ENCODE assay signal across 22 cellular contexts in the genomic region with DNA sequence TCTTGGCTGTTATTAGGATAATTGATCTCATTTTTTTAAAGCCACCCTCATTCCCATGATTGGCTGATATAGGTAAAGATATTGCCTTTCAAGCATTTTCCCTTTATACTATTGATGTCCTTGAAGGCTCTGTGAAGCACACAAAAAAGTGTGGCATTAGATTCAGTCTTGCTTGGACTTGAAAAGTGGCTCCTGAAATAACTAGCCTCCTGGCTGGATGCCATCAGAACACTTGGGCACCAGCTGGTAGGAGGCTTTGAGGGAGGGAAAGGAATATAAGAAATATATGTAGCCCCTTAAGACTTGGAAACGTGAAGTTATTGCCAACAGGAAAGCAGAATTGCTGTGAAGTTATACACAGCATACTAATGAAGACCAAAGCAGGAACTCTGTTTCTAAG. TPM values are rescaled to one million over a fixed set of nuclear protein-coding genes. Genes with fewer than 3 reads are reported as not detected.
DNase-seq lines count a peak whose midpoint lies in the region; ATAC-seq and TF ChIP-seq lines count a peak whose summit lies in the region.
"Had no signal": no experiment of that assay in that cellular context is flagged by ENCODE, and none has a peak within 500 bp of the region (broad histone marks: within the 10 kb centered on the region; RNA-seq: fewer than 3 reads in every experiment).

No MANE protein-coding gene starts in this region.

- no peak for ATAC-seq in stimulated activated naive CD8-positive, alpha-beta T cell treated with anti-CD3 and anti-CD28 coated beads, Interleukin-15, amount 100 ng/mL, for 72 hours
- no peak for ATAC-seq in GM18909 (IDR thresholded peaks at IDR 0.05; ENCODE audit: poor library complexity, unreplicated experiment)
- ATAC-seq: activated T-cell treated with anti-CD3 and anti-CD28 coated beads, Interleukin-2, amount 50 U/mL, for 4 hours; Panc1; SK-N-SH treated with all-trans-retinoic acid at 6 μM for 48 hours had no signal

- no peaks in the 10 kb centered on the region for H3K9me3 Mint-ChIP-seq in stimulated activated naive CD8-positive, alpha-beta T cell treated with anti-CD3 and anti-CD28 coated beads, Interleukin-15, Interleukin-2, amounts not matched to agents 100 ng/mL and 50 ng/mL, for 24 hours
- no peaks in the 10 kb centered on the region for H3K9me3 Mint-ChIP-seq in stimulated activated naive CD8-positive, alpha-beta T cell treated with anti-CD3 and anti-CD28 coated beads, Interleukin-15, amount 100 ng/mL, for 72 hours
- H3K9me3 Mint-ChIP-seq: activated T-cell treated with anti-CD3 and anti-CD28 coated beads, Interleukin-2, amount 50 U/mL, for 4 hours; CD8-positive, alpha-beta memory T cell; IgD-negative memory B cell; naive B cell had no signal

- no peak for TF ChIP-seq CTCF in fibroblast of villous mesenchyme (IDR thresholded peaks at IDR 0.05; ENCODE audit: insufficient read depth, low read depth, low read length)

- H3K27ac Mint-ChIP-seq in stimulated activated naive CD8-positive, alpha-beta T cell treated with anti-CD3 and anti-CD28 coated beads, Interleukin-15, Interleukin-2, amounts not matched to agents 100 ng/mL and 50 ng/mL, for 24 hours, result peak overlapping the region; percentile 17
- H3K27ac Mint-ChIP-seq in stimulated activated naive CD8-positive, alpha-beta T cell treated with anti-CD3 and anti-CD28 coated beads, Interleukin-15, amount 100 ng/mL, for 72 hours, result peak overlapping the region in 1 of 2 donors; percentile 59
- H3K27ac Mint-ChIP-seq: IgD-negative memory B cell had no signal

- no peak for DNase-seq in stimulated activated naive CD8-positive, alpha-beta T cell treated with anti-CD3 and anti-CD28 coated beads, Interleukin-15, amount 100 ng/mL, for 72 hours
- DNase-seq in NCI-H524 (lab: John Stamatoyannopoulos, UW) (peak; percentile 61 to 79), fibroblast of villous mesenchyme (ENCODE audit: low read depth) (peak; percentile 19), SKM-1 (lab: John Stamatoyannopoulos, UW; ENCODE audit: unreplicated experiment) (no peak), MV-4-11 (lab: John Stamatoyannopoulos, UW) (no peak)
- DNase-seq: activated CD4-positive, alpha-beta T cell treated with anti-CD3 and anti-CD28 coated beads, Interleukin-2, amount 50 U/mL, for 4 hours; activated T-cell treated with anti-CD3 and anti-CD28 coated beads, Interleukin-2, amount 50 U/mL, for 4 hours; CD8-positive, alpha-beta memory T cell; esophagus squamous epithelium; glutamatergic neuron; H7; lower lobe of right lung; naive B cell; NCI-H774; stimulated activated CD4-positive, alpha-beta T cell treated with anti-CD3 and anti-CD28 coated beads, Interleukin-4, amount 100 ng/mL, for 24 hours had no signal

- peaks cover 25% of the 10 kb centered on the region for H3K4me1 Mint-ChIP-seq in stimulated activated naive CD8-positive, alpha-beta T cell treated with anti-CD3 and anti-CD28 coated beads, Interleukin-15, Interleukin-2, amounts not matched to agents 100 ng/mL and 50 ng/mL, for 24 hours (ENCODE audit: low read depth)
- H3K4me1 Mint-ChIP-seq in stimulated activated naive CD8-positive, alpha-beta T cell treated with anti-CD3 and anti-CD28 coated beads, Interleukin-15, amount 100 ng/mL, for 72 hours, result peaks cover 27% of the 10 kb centered on the region

- no peak overlapping the region for H3K4me3 ChIP-seq in fibroblast of villous mesenchyme (ENCODE audit: low read depth, low read length)
- H3K4me3 ChIP-seq: esophagus squamous epithelium, lower lobe of right lung, skin epidermis, vagina had no signal

- no peak overlapping the region for H3K4me3 Mint-ChIP-seq in stimulated activated naive CD8-positive, alpha-beta T cell treated with anti-CD3 and anti-CD28 coated beads, Interleukin-15, Interleukin-2, amounts not matched to agents 100 ng/mL and 50 ng/mL, for 24 hours
- no peak overlapping the region for H3K4me3 Mint-ChIP-seq in stimulated activated naive CD8-positive, alpha-beta T cell treated with anti-CD3 and anti-CD28 coated beads, Interleukin-15, amount 100 ng/mL, for 72 hours
- H3K4me3 Mint-ChIP-seq: activated T-cell treated with anti-CD3 and anti-CD28 coated beads, Interleukin-2, amount 50 U/mL, for 4 hours; CD8-positive, alpha-beta memory T cell; IgD-negative memory B cell; naive B cell had no signal

- H3K36me3 Mint-ChIP-seq in stimulated activated naive CD8-positive, alpha-beta T cell treated with anti-CD3 and anti-CD28 coated beads, Interleukin-15, Interleukin-2, amounts not matched to agents 100 ng/mL and 50 ng/mL, for 24 hours (ENCODE audit: low read depth), result peaks cover 81% of the 10 kb centered on the region

- H3K27me3 Mint-ChIP-seq in stimulated activated naive CD8-positive, alpha-beta T cell treated with anti-CD3 and anti-CD28 coated beads, Interleukin-15, Interleukin-2, amounts not matched to agents 100 ng/mL and 50 ng/mL, for 24 hours, result no peaks in the 10 kb centered on the region
- H3K27me3 Mint-ChIP-seq in stimulated activated naive CD8-positive, alpha-beta T cell treated with anti-CD3 and anti-CD28 coated beads, Interleukin-15, amount 100 ng/mL, for 72 hours, result no peaks in the 10 kb centered on the region
- H3K27me3 Mint-ChIP-seq: CD8-positive, alpha-beta memory T cell; IgD-negative memory B cell; naive B cell had no signal

RNA-seq across cellular contexts. Expression of a gene that starts 14.0 kb away (rescaled TPM):
- 26.7 and 34.5 TPM in 2 replicates for total RNA-seq in fibroblast of villous mesenchyme

Comparison
In these comparisons a context has a peak if more than half of its experiments do, and no peak if none do; other contexts are left out.
1. DNase-seq: peak in NCI-H524 (2 of 2) and fibroblast of villous mesenchyme (single experiment); none in stimulated activated naive CD8-positive, alpha-beta T cell treated with anti-CD3 and anti-CD28 coated beads, Interleukin-15, amount 100 ng/mL, for 72 hours (0 of 2), SKM-1 (single experiment) and MV-4-11 (single experiment).